ENCODE assay signal across 11 cellular contexts in genomic region chr9:127961166-127961490, GRCh38. TPM values are rescaled to one million over a fixed set of nuclear protein-coding genes. Genes with fewer than 3 reads are reported as not detected.
DNase-seq lines count a peak whose midpoint lies in the region; ATAC-seq and TF ChIP-seq lines count a peak whose summit lies in the region.
"Had no signal": no experiment of that assay in that cellular context is flagged by ENCODE, and none has a peak within 500 bp of the region (broad histone marks: within the 10 kb centered on the region; RNA-seq: fewer than 3 reads in every experiment).

No MANE protein-coding gene starts in this region.

- peaks cover 0 to 43% (median 9%) of the 10 kb centered on the region in 3 experiments for H3K36me3 ChIP-seq in naive thymus-derived CD4-positive, alpha-beta T cell (ENCODE audit: control insufficient read depth in 2 of 3, insufficient read depth in 3 of 3, low read length in 3 of 3)
- H3K36me3 ChIP-seq: BLaER1 had no signal

- CTCF ChIA-PET in naive thymus-derived CD4-positive, alpha-beta T cell (lab: Charles Lee) = interaction anchor here (1.0 to 13.2 kb wide), 7 partner anchors 9 to 111 kb away, joined by 3 to 253 read pairs (median 5); no protein-coding TSS in a partner anchor

- H3K4me1 ChIP-seq in naive thymus-derived CD4-positive, alpha-beta T cell (ENCODE audit: control insufficient read depth in 2 of 2, insufficient read depth in 2 of 2, low read length in 2 of 2) = peaks cover 78 to 94% of the 10 kb centered on the region in 2 donors

- H3K4me3 Mint-ChIP-seq in stimulated activated naive CD8-positive, alpha-beta T cell treated with anti-CD3 and anti-CD28 coated beads, Interleukin-15, Interleukin-2, amounts not matched to agents 100 ng/mL and 50 ng/mL, for 24 hours = no peak overlapping the region
- H3K4me3 Mint-ChIP-seq in brain = no peak overlapping the region
- peak overlapping the region; percentile 48 to 98 (median 92) for H3K4me3 Mint-ChIP-seq in naive thymus-derived CD4-positive, alpha-beta T cell

- peak overlapping the region; percentile 84 for H3K27ac ChIP-seq in naive thymus-derived CD4-positive, alpha-beta T cell (ENCODE audit: low read depth, low read length)
- H3K27ac ChIP-seq: BLaER1 had no signal

- no peak for DNase-seq in stimulated activated naive CD8-positive, alpha-beta T cell treated with anti-CD3 and anti-CD28 coated beads, Interleukin-15, Interleukin-2, amounts not matched to agents 100 U/mL and 50 U/mL, for 24 hours
- no peak for DNase-seq in naive thymus-derived CD4-positive, alpha-beta T cell
- DNase-seq in GM10266 (ENCODE audit: extremely low spot score) (no peak), CD1c-positive myeloid dendritic cell (ENCODE audit: extremely low spot score) (no peak), NCI-H2107 (lab: John Stamatoyannopoulos, UW) (no peak), NCI-H2029 (lab: John Stamatoyannopoulos, UW) (no peak)
- DNase-seq: erythroblast, NCI-H2171 had no signal

- H3K9me3 Mint-ChIP-seq in stimulated activated naive CD8-positive, alpha-beta T cell treated with anti-CD3 and anti-CD28 coated beads, Interleukin-15, Interleukin-2, amounts not matched to agents 100 ng/mL and 50 ng/mL, for 24 hours = no peaks in the 10 kb centered on the region
- H3K9me3 Mint-ChIP-seq in brain = peaks cover 0 to 14% (median 0%) of the 10 kb centered on the region in 5 experiments
- peaks cover 0 to 3% (median 0%) of the 10 kb centered on the region in 11 donors for H3K9me3 Mint-ChIP-seq in naive thymus-derived CD4-positive, alpha-beta T cell

- H3K9me3 ChIP-seq in naive thymus-derived CD4-positive, alpha-beta T cell (ENCODE audit: control insufficient read depth in 2 of 3, low read length in 3 of 3) = no peaks in the 10 kb centered on the region
- H3K9me3 ChIP-seq: BLaER1 had no signal

- H3K27me3 ChIP-seq in naive thymus-derived CD4-positive, alpha-beta T cell (ENCODE audit: control insufficient read depth in 2 of 2, insufficient read depth in 2 of 2, low read length in 2 of 2) = no peaks in the 10 kb centered on the region
- H3K27me3 ChIP-seq: BLaER1 had no signal

- peak overlapping the region; percentile 72 for H3K27ac Mint-ChIP-seq in stimulated activated naive CD8-positive, alpha-beta T cell treated with anti-CD3 and anti-CD28 coated beads, Interleukin-15, Interleukin-2, amounts not matched to agents 100 ng/mL and 50 ng/mL, for 24 hours
- H3K27ac Mint-ChIP-seq in brain = peak overlapping the region in 3 of 5 experiments; percentile 37 to 99 (median 93)
- H3K27ac Mint-ChIP-seq in naive thymus-derived CD4-positive, alpha-beta T cell = peak overlapping the region; percentile 81 to 99 (median 96)

- ATAC-seq in stimulated activated naive CD8-positive, alpha-beta T cell treated with anti-CD3 and anti-CD28 coated beads, Interleukin-15, Interleukin-2, amounts not matched to agents 100 U/mL and 50 U/mL, for 24 hours = no peak
- ATAC-seq in naive thymus-derived CD4-positive, alpha-beta T cell = no peak

- POLR2A ChIA-PET in naive thymus-derived CD4-positive, alpha-beta T cell (lab: Charles Lee) = interaction anchor here (33.9 to 61.3 kb wide), 3 partner anchors 6 to 65 kb away, joined by 1511 to 1719 read pairs (median 1719); partner anchors contain the start of genes DPM2 and EEIG1

- TF ChIP-seq CTCF in brain (conservative IDR thresholded peaks at IDR 0.05) (no peak), GM10266 (IDR thresholded peaks at IDR 0.05; ENCODE audit: control insufficient read depth, insufficient read depth, low read depth, missing control alignments) (no peak)

- peaks cover 96% of the 10 kb centered on the region for H3K4me1 Mint-ChIP-seq in stimulated activated naive CD8-positive, alpha-beta T cell treated with anti-CD3 and anti-CD28 coated beads, Interleukin-15, Interleukin-2, amounts not matched to agents 100 ng/mL and 50 ng/mL, for 24 hours (ENCODE audit: low read depth)
- peaks cover 74% of the 10 kb centered on the region for H3K4me1 Mint-ChIP-seq in brain
- H3K4me1 Mint-ChIP-seq in naive thymus-derived CD4-positive, alpha-beta T cell = peaks cover 68 to 97% (median 90%) of the 10 kb centered on the region in 7 donors

- H3K27me3 Mint-ChIP-seq in stimulated activated naive CD8-positive, alpha-beta T cell treated with anti-CD3 and anti-CD28 coated beads, Interleukin-15, Interleukin-2, amounts not matched to agents 100 ng/mL and 50 ng/mL, for 24 hours = no peaks in the 10 kb centered on the region
- H3K27me3 Mint-ChIP-seq in brain = no peaks in the 10 kb centered on the region
- H3K27me3 Mint-ChIP-seq in naive thymus-derived CD4-positive, alpha-beta T cell = no peaks in the 10 kb centered on the region

- H3K36me3 Mint-ChIP-seq in stimulated activated naive CD8-positive, alpha-beta T cell treated with anti-CD3 and anti-CD28 coated beads, Interleukin-15, Interleukin-2, amounts not matched to agents 100 ng/mL and 50 ng/mL, for 24 hours (ENCODE audit: low read depth) = peaks cover 13% of the 10 kb centered on the region
- H3K36me3 Mint-ChIP-seq in brain = peaks cover 29% of the 10 kb centered on the region
- peaks cover 4 to 49% (median 29%) of the 10 kb centered on the region in 5 donors for H3K36me3 Mint-ChIP-seq in naive thymus-derived CD4-positive, alpha-beta T cell

- H3K4me3 ChIP-seq in naive thymus-derived CD4-positive, alpha-beta T cell (ENCODE audit: low read length) = no peak overlapping the region
- H3K4me3 ChIP-seq: BLaER1 had no signal

- intact Hi-C loops in naive thymus-derived CD4-positive, alpha-beta T cell (cut with micrococcal nuclease) = no loop called here

RNA-seq across cellular contexts. Expression of gene EEIG1, which starts 19.7 kb away (rescaled TPM):
- 78.8 TPM for polyA plus RNA-seq in brain (ENCODE audit: insufficient read depth, low read depth, low replicate concordance)
- total RNA-seq in naive thymus-derived CD4-positive, alpha-beta T cell = 100 to 1,000 TPM; 252 to 664 (median 347) TPM
- polyA plus RNA-seq in naive thymus-derived CD4-positive, alpha-beta T cell = 100 to 1,000 TPM; 124 to 297 TPM

RNA-seq across cellular contexts. Expression of gene DPM2, which starts 23.5 kb away (rescaled TPM):
- 144 TPM for polyA plus RNA-seq in brain (ENCODE audit: insufficient read depth, low read depth, low replicate concordance)
- total RNA-seq in naive thymus-derived CD4-positive, alpha-beta T cell = 10 to 100 TPM; 29.1 to 84.4 (median 56.8) TPM
- polyA plus RNA-seq in naive thymus-derived CD4-positive, alpha-beta T cell = 10 to 100 TPM; 29.3 to 39.5 TPM

RNA-seq across cellular contexts. Expression of gene PIP5KL1, which starts 30.6 kb away (rescaled TPM):
- polyA plus RNA-seq in brain (ENCODE audit: insufficient read depth, low read depth, low replicate concordance) = 2.4 TPM
- total RNA-seq in naive thymus-derived CD4-positive, alpha-beta T cell = 1 to 10 TPM; 1.4 to 2.9 (median 2.1) TPM
- polyA plus RNA-seq in naive thymus-derived CD4-positive, alpha-beta T cell = under 1 TPM in 1 of 2 donors, not detected in 1; 0.17 TPM

RNA-seq across cellular contexts. Expression of gene ST6GALNAC4, which starts 44.3 kb away (rescaled TPM):
- polyA plus RNA-seq in brain (ENCODE audit: insufficient read depth, low read depth, low replicate concordance) = 19.2 TPM
- total RNA-seq in naive thymus-derived CD4-positive, alpha-beta T cell = 10 to 100 TPM; 28.0 to 51.0 (median 36.1) TPM
- 10 to 100 TPM; 20.0 to 21.7 TPM for polyA plus RNA-seq in naive thymus-derived CD4-positive, alpha-beta T cell

Comparison
In these comparisons a context has a peak if more than half of its experiments do, and no peak if none do; other contexts are left out.
1. H3K4me3 Mint-ChIP-seq: peak in naive thymus-derived CD4-positive, alpha-beta T cell (10 of 10); none in stimulated activated naive CD8-positive, alpha-beta T cell treated with anti-CD3 and anti-CD28 coated beads, Interleukin-15, Interleukin-2, amounts not matched to agents 100 ng/mL and 50 ng/mL, for 24 hours (single experiment) and brain (0 of 5).
2. Peak in every context shown above with its lines, with median percentiles within 50 percentile points of each other: H3K27ac Mint-ChIP-seq.